Comparison of ENCODE assay signal across 8 cellular contexts in genomic region chr4:154549894-154550790, GRCh38. TPM values are rescaled to one million over a fixed set of nuclear protein-coding genes. Genes with fewer than 3 reads are reported as not detected.
A peak's percentile ranks its signal among the peaks of the same experiment; 100 is the strongest.
DNase-seq lines count a peak whose midpoint lies in the region; ATAC-seq lines count a peak whose summit lies in the region.

Gene PLRG1 (minus strand): TSS chr4:154550400. CDS start chr4:154550308, 92 bp downstream.

- ATAC-seq in GM21529 (IDR thresholded peaks at IDR 0.05; ENCODE audit: unreplicated experiment) = peak; percentile 97

- H3K9me3 Mint-ChIP-seq in IgD-negative memory B cell = peaks cover 0 to 2% (median 0%) of the 10 kb centered on the region in 3 donors

- DNase-seq in DMS114 treated with DMSO at 0.1 percent for 48 hours (lab: John Stamatoyannopoulos, UW; ENCODE audit: unreplicated experiment) (peak; percentile 80), OCI-M2 (lab: John Stamatoyannopoulos, UW; ENCODE audit: unreplicated experiment) (peak; percentile 72), activated T-cell treated with anti-CD3 and anti-CD28 coated beads for 4 hours (peak; percentile 92), epidermal melanocyte (ENCODE audit: insufficient read length, low spot score) (peak; percentile 86), middle frontal gyrus (ENCODE audit: extremely low spot score, low spot score) (peak; percentile 92)
- peak; percentile 94 for DNase-seq in stimulated activated CD8-positive, alpha-beta memory T cell treated with anti-CD3 and anti-CD28 coated beads, Interleukin-2, amount 100 ng/mL, for 48 hours (ENCODE audit: low read depth in 2 of 2)

- no peaks in the 10 kb centered on the region for H3K27me3 Mint-ChIP-seq in IgD-negative memory B cell

- H3K4me3 Mint-ChIP-seq in IgD-negative memory B cell = peak within 1 kb of the TSS; percentile 93 to 100 (median 100)

- H3K27ac Mint-ChIP-seq in IgD-negative memory B cell = peak within 1 kb of the TSS; percentile 61 to 98 (median 93)

- peaks cover 14 to 18% (median 15%) of the 10 kb centered on the region in 3 donors for H3K4me1 Mint-ChIP-seq in IgD-negative memory B cell

- no peaks in the 10 kb centered on the region for H3K36me3 Mint-ChIP-seq in IgD-negative memory B cell

RNA-seq across cellular contexts. Expression of gene PLRG1, which starts in this region (rescaled TPM):
- polyA plus RNA-seq in IgD-negative memory B cell = 64.2 TPM

Comparison
In these comparisons a context has a peak if more than half of its experiments do, and no peak if none do; other contexts are left out.
1. Peak in every context shown above with its lines: DNase-seq and ATAC-seq.